8 cellular contexts compared by ENCODE assay signal in genomic region chr15:33963831-33964664, GRCh38. TPM values are rescaled to one million over a fixed set of nuclear protein-coding genes. Genes with fewer than 3 reads are reported as not detected.
DNase-seq lines count a peak whose midpoint lies in the region; ATAC-seq and TF ChIP-seq lines count a peak whose summit lies in the region.

No MANE protein-coding gene starts in this region.

- DNase-seq in AG09309 (ENCODE audit: low read depth) (no peak), GM19238 (ENCODE audit: insufficient read length, low spot score) (peak; percentile 4), NCI-H82 treated with DMSO at 0.1 percent for 48 hours (lab: John Stamatoyannopoulos, UW; ENCODE audit: unreplicated experiment) (peak; percentile 23), endodermal cell (no peak), prostate gland (ENCODE audit: low spot score) (no peak), germinal center (ENCODE audit: low spot score) (no peak), NCI-H1436 treated with DMSO at 0.1 percent for 48 hours (lab: John Stamatoyannopoulos, UW) (no peak)

- H3K27me3 ChIP-seq in endodermal cell (ENCODE audit: control insufficient read depth, insufficient read depth, low read length, poor library complexity, severe bottlenecking) (no peaks in the 10 kb centered on the region), prostate gland (replicated peaks; ENCODE audit: insufficient read depth) (no peaks in the 10 kb centered on the region)

- H3K4me1 ChIP-seq in endodermal cell (ENCODE audit: control insufficient read depth, insufficient read depth, low read length) (peaks cover 5% of the 10 kb centered on the region), prostate gland (replicated peaks) (no peaks in the 10 kb centered on the region)

- intact Hi-C loops in prostate gland (cut with DNase I): loop anchor here (10.0 kb wide), 1 partner anchor 229 kb away; no protein-coding TSS in a partner anchor

- no peaks in the 10 kb centered on the region for H3K36me3 ChIP-seq in endodermal cell (ENCODE audit: control insufficient read depth, insufficient read depth, low read length)
- H3K36me3 ChIP-seq in prostate gland: no peaks in the 10 kb centered on the region

- H3K4me1 Mint-ChIP-seq in endodermal cell: peaks cover 10% of the 10 kb centered on the region

- H3K27me3 Mint-ChIP-seq in endodermal cell (ENCODE audit: insufficient read depth): no peaks in the 10 kb centered on the region

- no peaks in the 10 kb centered on the region for H3K36me3 Mint-ChIP-seq in endodermal cell (ENCODE audit: low read depth)

- TF ChIP-seq CTCF in AG09309 (IDR thresholded peaks at IDR 0.05; ENCODE audit: control insufficient read depth, insufficient read depth, low read depth, low read length, missing control alignments) (peak; percentile 76), endodermal cell (conservative IDR thresholded peaks at IDR 0.05) (peak; percentile 90), prostate gland (IDR thresholded peaks at IDR 0.05) (peak in 3 of 4 experiments; percentile 24 to 48 (median 41))

- no peak overlapping the region for H3K9ac ChIP-seq in endodermal cell (ENCODE audit: extremely low read depth, low read length, poor library complexity, severe bottlenecking)

- TF ChIP-seq POLR2A in prostate gland (IDR thresholded peaks at IDR 0.05): no peak

- H3K27ac Mint-ChIP-seq in endodermal cell: no peak overlapping the region

- no peak overlapping the region for H3K27ac ChIP-seq in endodermal cell (ENCODE audit: low read depth, low read length)
- H3K27ac ChIP-seq in prostate gland: no peak overlapping the region

- H3K4me3 ChIP-seq in AG09309 (ENCODE audit: control insufficient read depth, low read depth, low read length) (no peak overlapping the region), endodermal cell (ENCODE audit: low read length) (no peak overlapping the region), prostate gland (no peak overlapping the region)

- H3K9me3 Mint-ChIP-seq in endodermal cell: no peaks in the 10 kb centered on the region

- H3K9me3 ChIP-seq in endodermal cell (ENCODE audit: control insufficient read depth, low read length): no peaks in the 10 kb centered on the region
- no peaks in the 10 kb centered on the region for H3K9me3 ChIP-seq in prostate gland

- WGBS in endodermal cell (ENCODE audit: insufficient coverage in 1 of 2, insufficient read length in 1 of 2), 2 experiments: 70% methylated on average over 5 of the region's 8 CpGs; no CpG with 5 or more reads in 1 of the 2 experiments
- 55% methylated on average over 8 of the region's 8 CpGs for WGBS in prostate gland

- no peak overlapping the region for H3K4me3 Mint-ChIP-seq in endodermal cell

- ATAC-seq in HG03457 (IDR thresholded peaks at IDR 0.05; ENCODE audit: unreplicated experiment): no peak

RNA-seq across cellular contexts. Expression of gene CHRM5, which starts 4.2 kb away (rescaled TPM):
- total RNA-seq in endodermal cell (not detected), prostate gland (under 1 TPM in 1 of 2 donors, not detected in 1; 0.11 TPM)
- polyA plus RNA-seq in endodermal cell (2013, experiment 1 of 2): not detected
- polyA plus RNA-seq in endodermal cell (2013, experiment 2 of 2): not detected

Comparison
In these comparisons a context has a peak if more than half of its experiments do, and no peak if none do; other contexts are left out.
1. DNase-seq: peak in GM19238 (single experiment) and NCI-H82 treated with DMSO at 0.1 percent for 48 hours (single experiment); none in AG09309 (single experiment), endodermal cell (single experiment), prostate gland (single experiment), germinal center (single experiment) and NCI-H1436 treated with DMSO at 0.1 percent for 48 hours (single experiment).
2. Peak in every context shown above with its lines, with median percentiles within 50 percentile points of each other: CTCF ChIP-seq.